9 cellular contexts compared by ENCODE assay signal in genomic region chr20:51306521-51307358, GRCh38.
DNase-seq lines count a peak whose midpoint lies in the region; ATAC-seq, FAIRE-seq and TF ChIP-seq lines count a peak whose summit lies in the region.
"Had no signal": no experiment of that assay in that cellular context is flagged by ENCODE, and none has a peak within 500 bp of the region (broad histone marks: within the 10 kb centered on the region; RNA-seq: fewer than 3 reads in every experiment).

No MANE protein-coding gene starts in this region.

- no peak overlapping the region for H3K4me3 Mint-ChIP-seq in stimulated activated naive CD8-positive, alpha-beta T cell treated with anti-CD3 and anti-CD28 coated beads, Interleukin-15, amount 100 ng/mL, for 72 hours

- ATAC-seq in stimulated activated naive CD8-positive, alpha-beta T cell treated with anti-CD3 and anti-CD28 coated beads, Interleukin-15, amount 100 ng/mL, for 72 hours, result peak; percentile 95

- POLR2A ChIA-PET in PC-9 (lab: Charles Lee; ENCODE audit: unreplicated experiment), result no interaction called here

- TF ChIP-seq CTCF in PC-9 (conservative IDR thresholded peaks at IDR 0.05) (peak; percentile 97), neural cell (IDR thresholded peaks at IDR 0.05; ENCODE audit: poor library complexity, severe bottlenecking) (peak; percentile 98)

- no peaks in the 10 kb centered on the region for H4K20me1 ChIP-seq in PC-9 (ENCODE audit: insufficient read depth)
- H4K20me1 ChIP-seq in neural cell (ENCODE audit: insufficient read depth), result no peaks in the 10 kb centered on the region

- no peak overlapping the region for H3K9ac ChIP-seq in neural cell (ENCODE audit: low read length)

- intact Hi-C loops in PC-9 (cut with micrococcal nuclease; ENCODE audit: unreplicated experiment), result loop anchor here (1.0 to 2.0 kb wide), 3 partner anchors 86 to 512 kb away; no protein-coding TSS in a partner anchor

- H3K27me3 ChIP-seq in PC-9 (ENCODE audit: insufficient read depth, low read depth) (peaks cover 6% of the 10 kb centered on the region; the same call in 1 of the 2 replicates), neural cell (ENCODE audit: insufficient read depth, low read depth, low read length) (no peaks in the 10 kb centered on the region)

- no peak overlapping the region for H3K27ac Mint-ChIP-seq in stimulated activated naive CD8-positive, alpha-beta T cell treated with anti-CD3 and anti-CD28 coated beads, Interleukin-15, amount 100 ng/mL, for 72 hours

- peak overlapping the region; percentile 30 for H3K4me2 ChIP-seq in PC-9
- no peak overlapping the region for H3K4me2 ChIP-seq in neural cell (ENCODE audit: low read length)

- H3K4me3 ChIP-seq in PC-9 (no peak overlapping the region), neural cell (ENCODE audit: low read length) (no peak overlapping the region)

- peak; percentile 99 for FAIRE-seq in HTR-8/SVneo (lab: Jason Lieb, UNC)
- FAIRE-seq: A204.1 had no signal

- H3K9me2 ChIP-seq in PC-9 (ENCODE audit: insufficient read depth) (no peaks in the 10 kb centered on the region), neural cell (ENCODE audit: insufficient read depth, low read length) (no peaks in the 10 kb centered on the region)

- H3K36me3 ChIP-seq in PC-9 (ENCODE audit: low read depth) (no peaks in the 10 kb centered on the region), neural cell (ENCODE audit: insufficient read depth, low read length) (no peaks in the 10 kb centered on the region)

- BruUV-seq in PC-9 (replicated peaks; lab: Mats Ljungman, UMichigan), result no TSS peak

- H3K27ac ChIP-seq in PC-9, result no peak overlapping the region
- no peak overlapping the region for H3K27ac ChIP-seq in neural cell (ENCODE audit: low read length)

- no peak for TF ChIP-seq EP300 in neural cell (conservative IDR thresholded peaks at IDR 0.05; ENCODE audit: poor library complexity, severe bottlenecking)

- H3K4me1 ChIP-seq in PC-9 (replicated peaks; ENCODE audit: insufficient read depth), result peaks cover 16% of the 10 kb centered on the region

- peaks cover 25% of the 10 kb centered on the region for H3K27me3 Mint-ChIP-seq in stimulated activated naive CD8-positive, alpha-beta T cell treated with anti-CD3 and anti-CD28 coated beads, Interleukin-15, amount 100 ng/mL, for 72 hours

- peaks cover 3% of the 10 kb centered on the region; the same call in 1 of the 2 replicates for H3F3A ChIP-seq in PC-9 (ENCODE audit: insufficient read depth, low read depth)
- no peaks in the 10 kb centered on the region for H3F3A ChIP-seq in neural cell (ENCODE audit: insufficient read depth, low read length, poor library complexity, severe bottlenecking)

- no peaks in the 10 kb centered on the region for H3K4me1 Mint-ChIP-seq in stimulated activated naive CD8-positive, alpha-beta T cell treated with anti-CD3 and anti-CD28 coated beads, Interleukin-15, amount 100 ng/mL, for 72 hours

- CTCF ChIA-PET in PC-9 (lab: Charles Lee), result interaction anchor here (0.7 to 1.1 kb wide), 2 partner anchors 314 to 325 kb away, joined by 3 to 5 read pairs; no protein-coding TSS in a partner anchor

- H3K79me2 ChIP-seq in PC-9 (ENCODE audit: low read depth) (no peaks in the 10 kb centered on the region), neural cell (replicated peaks; ENCODE audit: insufficient read depth, low read length) (no peaks in the 10 kb centered on the region)

- no peaks in the 10 kb centered on the region for H3K9me3 ChIP-seq in PC-9 (ENCODE audit: insufficient read depth, low read depth)
- no peaks in the 10 kb centered on the region for H3K9me3 ChIP-seq in neural cell (ENCODE audit: low read length)

- DNase-seq in DMS153 treated with DMSO at 0.1 percent for 48 hours (lab: John Stamatoyannopoulos, UW; ENCODE audit: unreplicated experiment), result peak; percentile 46
- DNase-seq in DMS153 (lab: John Stamatoyannopoulos, UW), result no peak
- peak; percentile 98 for DNase-seq in HTR-8/SVneo (ENCODE audit: insufficient read length, low spot score)
- peak in 1 of 2 experiments; percentile 76 for DNase-seq in PC-9
- peak; percentile 74 for DNase-seq in activated T-cell treated with anti-CD3 and anti-CD28 coated beads, Interleukin-2, amount 50 U/mL, for 1 hour
- DNase-seq in fibroblast of gingiva (ENCODE audit: low read depth), result peak; percentile 50
- peak; percentile 70 to 75 for DNase-seq in stimulated activated naive CD8-positive, alpha-beta T cell treated with anti-CD3 and anti-CD28 coated beads, Interleukin-15, amount 100 ng/mL, for 72 hours

- peaks cover 0 to 6% of the 10 kb centered on the region in 2 donors for H3K9me3 Mint-ChIP-seq in stimulated activated naive CD8-positive, alpha-beta T cell treated with anti-CD3 and anti-CD28 coated beads, Interleukin-15, amount 100 ng/mL, for 72 hours

- peak; percentile 100 for TF ChIP-seq RAD21 in neural cell (conservative IDR thresholded peaks at IDR 0.05)

- H2AFZ ChIP-seq in PC-9 (no peak overlapping the region), neural cell (ENCODE audit: low read depth, low read length) (no peak overlapping the region)

TF ChIP-seq in neural cell, 6 proteins besides CTCF, POLR2A, EP300 and RAD21:
- TF ChIP-seq REST (IDR thresholded peaks at IDR 0.05; ENCODE audit: borderline replicate concordance), result no peak
- peak; percentile 38 for TF ChIP-seq MXI1 (conservative IDR thresholded peaks at IDR 0.05; ENCODE audit: poor library complexity, severe bottlenecking)
- no peak for TF ChIP-seq TAF1 (IDR thresholded peaks at IDR 0.05; ENCODE audit: low read depth)
- TF ChIP-seq EZH2 (IDR thresholded peaks at IDR 0.05; ENCODE audit: borderline replicate concordance, insufficient read depth, low read length, poor library complexity, severe bottlenecking), result no peak
- TF ChIP-seq SMC3 (conservative IDR thresholded peaks at IDR 0.05; ENCODE audit: poor library complexity), result peak; percentile 100
- no peak for TF ChIP-seq POLR2AphosphoS5 (IDR thresholded peaks at IDR 0.05)
TF ChIP-seq in neural cell: peak in this region for 2.
